ENCODE assay signal across 12 cellular contexts in the genomic region with DNA sequence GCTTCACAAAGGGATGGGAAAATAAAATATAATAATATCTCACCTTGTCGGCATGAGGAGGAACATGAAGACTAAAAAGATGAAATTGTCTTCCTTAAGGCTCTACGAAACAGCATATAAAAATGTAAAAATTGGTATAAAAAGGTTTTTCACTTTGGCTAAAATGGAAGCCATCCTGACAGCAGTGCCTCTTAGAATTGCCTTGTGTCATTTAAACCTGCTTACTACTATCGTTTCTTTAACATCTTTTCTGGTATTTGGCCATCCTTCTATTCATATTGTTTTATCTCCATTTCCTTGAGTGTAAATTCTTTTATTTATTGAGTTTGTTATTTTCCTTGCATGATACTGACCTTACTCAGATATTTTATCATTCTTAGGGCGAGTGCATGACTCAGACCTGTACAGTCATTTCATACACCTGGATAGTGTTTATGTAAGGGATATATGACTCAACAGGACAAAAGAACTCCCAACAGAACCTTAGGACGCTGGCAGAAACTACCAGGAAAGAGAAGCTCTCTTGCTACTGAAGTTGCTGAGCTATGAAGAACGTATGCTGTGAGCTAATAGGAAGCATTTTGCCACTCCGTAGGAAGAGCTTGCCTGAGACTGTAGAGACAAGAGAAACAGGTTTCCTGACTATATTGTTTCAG.
DNase-seq lines count a peak whose midpoint lies in the region; ATAC-seq, FAIRE-seq and TF ChIP-seq lines count a peak whose summit lies in the region.
"Had no signal": no experiment of that assay in that cellular context is flagged by ENCODE, and none has a peak within 500 bp of the region (broad histone marks: within the 10 kb centered on the region; RNA-seq: fewer than 3 reads in every experiment).

No MANE protein-coding gene starts in this region.

- TF ChIP-seq CTCF in astrocyte of the spinal cord (IDR thresholded peaks at IDR 0.05; ENCODE audit: low read depth, low read length) = no peak
- TF ChIP-seq CTCF in nephron progenitor cell (IDR thresholded peaks at IDR 0.05) = no peak

- H3K27me3 Mint-ChIP-seq in stimulated activated naive CD8-positive, alpha-beta T cell treated with anti-CD3 and anti-CD28 coated beads, Interleukin-15, amount 100 ng/mL, for 72 hours = no peaks in the 10 kb centered on the region
- H3K27me3 Mint-ChIP-seq in nephron progenitor cell (ENCODE audit: low read depth, poor library complexity) = no peaks in the 10 kb centered on the region
- H3K27me3 Mint-ChIP-seq: central memory CD8-positive, alpha-beta T cell had no signal

- peak overlapping the region in 1 of 2 donors; percentile 63 for H3K27ac Mint-ChIP-seq in stimulated activated naive CD8-positive, alpha-beta T cell treated with anti-CD3 and anti-CD28 coated beads, Interleukin-15, amount 100 ng/mL, for 72 hours
- no peak overlapping the region for H3K27ac Mint-ChIP-seq in nephron progenitor cell

- no peaks in the 10 kb centered on the region for H3K9me3 Mint-ChIP-seq in stimulated activated naive CD8-positive, alpha-beta T cell treated with anti-CD3 and anti-CD28 coated beads, Interleukin-15, amount 100 ng/mL, for 72 hours
- H3K9me3 Mint-ChIP-seq in nephron progenitor cell = peaks cover 11% of the 10 kb centered on the region
- H3K9me3 Mint-ChIP-seq: central memory CD8-positive, alpha-beta T cell had no signal

- H3K4me1 Mint-ChIP-seq in stimulated activated naive CD8-positive, alpha-beta T cell treated with anti-CD3 and anti-CD28 coated beads, Interleukin-15, amount 100 ng/mL, for 72 hours = peaks cover 11% of the 10 kb centered on the region
- H3K4me1 Mint-ChIP-seq in nephron progenitor cell = peaks cover 73% of the 10 kb centered on the region
- H3K4me1 Mint-ChIP-seq: central memory CD8-positive, alpha-beta T cell had no signal

- in situ Hi-C loops in astrocyte of the spinal cord (cut with HindIII; ENCODE audit: low sequenced_read_pairs) = no loop called here

- H3K4me3 Mint-ChIP-seq in stimulated activated naive CD8-positive, alpha-beta T cell treated with anti-CD3 and anti-CD28 coated beads, Interleukin-15, amount 100 ng/mL, for 72 hours = no peak overlapping the region
- H3K4me3 Mint-ChIP-seq in nephron progenitor cell = no peak overlapping the region
- H3K4me3 Mint-ChIP-seq: central memory CD8-positive, alpha-beta T cell had no signal

- FAIRE-seq in urothelium cell line (lab: Jason Lieb, UNC) = no peak

- ATAC-seq in stimulated activated naive CD8-positive, alpha-beta T cell treated with anti-CD3 and anti-CD28 coated beads, Interleukin-15, amount 100 ng/mL, for 72 hours = peak; percentile 55
- no peak for ATAC-seq in stimulated activated naive CD8-positive, alpha-beta T cell treated with anti-CD3 and anti-CD28 coated beads, Interleukin-15, Interleukin-2, amounts not matched to agents 100 U/mL and 50 U/mL, for 24 hours
- no peak for ATAC-seq in GM18858 (IDR thresholded peaks at IDR 0.05; ENCODE audit: unreplicated experiment)
- no peak for ATAC-seq in GM21360 (IDR thresholded peaks at IDR 0.05; ENCODE audit: unreplicated experiment)

- peaks cover 8% of the 10 kb centered on the region for H3K36me3 Mint-ChIP-seq in nephron progenitor cell (ENCODE audit: low read depth)

- no peak for DNase-seq in stimulated activated naive CD8-positive, alpha-beta T cell treated with anti-CD3 and anti-CD28 coated beads, Interleukin-15, amount 100 ng/mL, for 72 hours
- DNase-seq in stimulated activated naive CD8-positive, alpha-beta T cell treated with anti-CD3 and anti-CD28 coated beads, Interleukin-15, Interleukin-2, amounts not matched to agents 100 U/mL and 50 U/mL, for 24 hours = no peak
- peak; percentile 89 for DNase-seq in astrocyte of the spinal cord (ENCODE audit: low read depth, low spot score)
- DNase-seq in kidney glomerular epithelial cell (lab: John Stamatoyannopoulos, UW) = peak; percentile 99
- DNase-seq in urothelium cell line (ENCODE audit: low spot score) = peak; percentile 75
- no peak for DNase-seq in nephron progenitor cell
- DNase-seq: C1 segment of cervical spinal cord, left cardiac atrium had no signal

- H3K4me3 ChIP-seq in astrocyte of the spinal cord (ENCODE audit: low read depth, low read length) = no peak overlapping the region
- H3K4me3 ChIP-seq: vagina had no signal

Comparison
In these comparisons a context has a peak if more than half of its experiments do, and no peak if none do; other contexts are left out.
1. DNase-seq: peak in astrocyte of the spinal cord (single experiment), kidney glomerular epithelial cell (single experiment) and urothelium cell line (single experiment); none in stimulated activated naive CD8-positive, alpha-beta T cell treated with anti-CD3 and anti-CD28 coated beads, Interleukin-15, amount 100 ng/mL, for 72 hours (0 of 2), stimulated activated naive CD8-positive, alpha-beta T cell treated with anti-CD3 and anti-CD28 coated beads, Interleukin-15, Interleukin-2, amounts not matched to agents 100 U/mL and 50 U/mL, for 24 hours (single experiment) and nephron progenitor cell (single experiment).